ENCODE assay signal across 1 cellular context in the genomic region with DNA sequence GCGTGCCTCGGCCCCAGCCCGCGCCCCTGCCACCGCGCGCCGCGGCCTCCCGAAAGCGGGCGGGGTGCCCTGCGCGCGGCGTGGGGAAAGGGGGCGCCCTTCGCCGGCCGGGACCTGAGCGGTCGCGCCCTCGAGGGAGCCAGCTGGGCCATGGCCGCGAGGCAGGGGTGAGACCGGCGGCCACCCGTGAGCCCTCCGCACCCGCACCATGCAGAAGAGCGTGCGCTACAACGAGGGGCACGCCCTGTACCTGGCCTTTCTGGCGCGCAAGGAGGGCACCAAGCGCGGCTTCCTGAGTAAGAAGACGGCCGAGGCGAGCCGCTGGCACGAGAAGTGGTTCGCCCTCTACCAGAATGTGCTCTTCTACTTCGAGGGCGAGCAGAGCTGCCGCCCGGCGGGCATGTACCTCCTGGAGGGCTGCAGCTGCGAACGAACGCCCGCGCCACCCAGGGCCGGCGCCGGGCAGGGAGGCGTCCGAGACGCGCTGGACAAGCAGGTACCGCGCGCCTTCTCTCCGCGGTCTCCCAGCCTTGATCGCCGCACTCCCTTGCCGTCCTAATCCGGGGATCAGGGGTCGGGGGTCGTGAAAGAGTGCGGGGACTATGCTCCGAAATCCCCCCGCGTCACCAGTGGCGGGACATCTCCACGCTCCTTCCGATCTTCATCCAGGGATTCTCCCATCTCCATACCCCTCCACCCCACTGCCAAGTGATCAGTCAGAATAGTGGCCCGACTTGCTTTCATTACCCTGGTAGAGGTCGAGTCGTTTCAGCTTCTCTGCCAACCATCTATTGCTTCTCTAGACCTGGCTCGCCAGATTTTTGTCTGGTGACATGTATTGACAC.
TF ChIP-seq lines count a peak whose summit lies in the region.

No MANE protein-coding gene starts in this region.

TF ChIP-seq in HepG2, 621 proteins besides CTCF, POLR2A, EP300 and RAD21 (continued from another document and continues in another):
- TF ChIP-seq, protein P1, sequence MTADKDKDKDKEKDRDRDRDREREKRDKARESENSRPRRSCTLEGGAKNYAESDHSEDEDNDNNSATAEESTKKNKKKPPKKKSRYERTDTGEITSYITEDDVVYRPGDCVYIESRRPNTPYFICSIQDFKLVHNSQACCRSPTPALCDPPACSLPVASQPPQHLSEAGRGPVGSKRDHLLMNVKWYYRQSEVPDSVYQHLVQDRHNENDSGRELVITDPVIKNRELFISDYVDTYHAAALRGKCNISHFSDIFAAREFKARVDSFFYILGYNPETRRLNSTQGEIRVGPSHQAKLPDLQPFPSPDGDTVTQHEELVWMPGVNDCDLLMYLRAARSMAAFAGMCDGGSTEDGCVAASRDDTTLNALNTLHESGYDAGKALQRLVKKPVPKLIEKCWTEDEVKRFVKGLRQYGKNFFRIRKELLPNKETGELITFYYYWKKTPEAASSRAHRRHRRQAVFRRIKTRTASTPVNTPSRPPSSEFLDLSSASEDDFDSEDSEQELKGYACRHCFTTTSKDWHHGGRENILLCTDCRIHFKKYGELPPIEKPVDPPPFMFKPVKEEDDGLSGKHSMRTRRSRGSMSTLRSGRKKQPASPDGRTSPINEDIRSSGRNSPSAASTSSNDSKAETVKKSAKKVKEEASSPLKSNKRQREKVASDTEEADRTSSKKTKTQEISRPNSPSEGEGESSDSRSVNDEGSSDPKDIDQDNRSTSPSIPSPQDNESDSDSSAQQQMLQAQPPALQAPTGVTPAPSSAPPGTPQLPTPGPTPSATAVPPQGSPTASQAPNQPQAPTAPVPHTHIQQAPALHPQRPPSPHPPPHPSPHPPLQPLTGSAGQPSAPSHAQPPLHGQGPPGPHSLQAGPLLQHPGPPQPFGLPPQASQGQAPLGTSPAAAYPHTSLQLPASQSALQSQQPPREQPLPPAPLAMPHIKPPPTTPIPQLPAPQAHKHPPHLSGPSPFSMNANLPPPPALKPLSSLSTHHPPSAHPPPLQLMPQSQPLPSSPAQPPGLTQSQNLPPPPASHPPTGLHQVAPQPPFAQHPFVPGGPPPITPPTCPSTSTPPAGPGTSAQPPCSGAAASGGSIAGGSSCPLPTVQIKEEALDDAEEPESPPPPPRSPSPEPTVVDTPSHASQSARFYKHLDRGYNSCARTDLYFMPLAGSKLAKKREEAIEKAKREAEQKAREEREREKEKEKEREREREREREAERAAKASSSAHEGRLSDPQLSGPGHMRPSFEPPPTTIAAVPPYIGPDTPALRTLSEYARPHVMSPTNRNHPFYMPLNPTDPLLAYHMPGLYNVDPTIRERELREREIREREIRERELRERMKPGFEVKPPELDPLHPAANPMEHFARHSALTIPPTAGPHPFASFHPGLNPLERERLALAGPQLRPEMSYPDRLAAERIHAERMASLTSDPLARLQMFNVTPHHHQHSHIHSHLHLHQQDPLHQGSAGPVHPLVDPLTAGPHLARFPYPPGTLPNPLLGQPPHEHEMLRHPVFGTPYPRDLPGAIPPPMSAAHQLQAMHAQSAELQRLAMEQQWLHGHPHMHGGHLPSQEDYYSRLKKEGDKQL (CRISPR knock-in tag; IDR thresholded peaks at IDR 0.05; ENCODE audit: low read depth) = no peak
- no peak for TF ChIP-seq NFYC (CRISPR knock-in tag; IDR thresholded peaks at IDR 0.05)
- no peak; the same call in 1 of the 2 replicates for TF ChIP-seq KMT2B (CRISPR knock-in tag; IDR thresholded peaks at IDR 0.05)
- TF ChIP-seq, protein P2, sequence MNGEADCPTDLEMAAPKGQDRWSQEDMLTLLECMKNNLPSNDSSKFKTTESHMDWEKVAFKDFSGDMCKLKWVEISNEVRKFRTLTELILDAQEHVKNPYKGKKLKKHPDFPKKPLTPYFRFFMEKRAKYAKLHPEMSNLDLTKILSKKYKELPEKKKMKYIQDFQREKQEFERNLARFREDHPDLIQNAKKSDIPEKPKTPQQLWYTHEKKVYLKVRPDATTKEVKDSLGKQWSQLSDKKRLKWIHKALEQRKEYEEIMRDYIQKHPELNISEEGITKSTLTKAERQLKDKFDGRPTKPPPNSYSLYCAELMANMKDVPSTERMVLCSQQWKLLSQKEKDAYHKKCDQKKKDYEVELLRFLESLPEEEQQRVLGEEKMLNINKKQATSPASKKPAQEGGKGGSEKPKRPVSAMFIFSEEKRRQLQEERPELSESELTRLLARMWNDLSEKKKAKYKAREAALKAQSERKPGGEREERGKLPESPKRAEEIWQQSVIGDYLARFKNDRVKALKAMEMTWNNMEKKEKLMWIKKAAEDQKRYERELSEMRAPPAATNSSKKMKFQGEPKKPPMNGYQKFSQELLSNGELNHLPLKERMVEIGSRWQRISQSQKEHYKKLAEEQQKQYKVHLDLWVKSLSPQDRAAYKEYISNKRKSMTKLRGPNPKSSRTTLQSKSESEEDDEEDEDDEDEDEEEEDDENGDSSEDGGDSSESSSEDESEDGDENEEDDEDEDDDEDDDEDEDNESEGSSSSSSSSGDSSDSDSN (CRISPR knock-in tag; IDR thresholded peaks at IDR 0.05) = peak; percentile 93
- TF ChIP-seq POLR2AphosphoS5 (IDR thresholded peaks at IDR 0.05; ENCODE audit: low read depth, low read length) = 0 out of 2 replicates have a peak, but pooled peaks have one; percentile 5
- TF ChIP-seq RXRA (CRISPR knock-in tag; IDR thresholded peaks at IDR 0.05) = peak; percentile 53; the same call in 1 of the 2 replicates
- TF ChIP-seq ZSCAN12 (CRISPR knock-in tag; IDR thresholded peaks at IDR 0.05) = 0 out of 2 replicates have a peak, but pooled peaks have one; percentile 40
- TF ChIP-seq MEF2D (CRISPR knock-in tag; IDR thresholded peaks at IDR 0.05) = no peak
- TF ChIP-seq SAP130 (CRISPR knock-in tag; IDR thresholded peaks at IDR 0.05; ENCODE audit: low read depth) = peak; percentile 64
- TF ChIP-seq, protein P3, sequence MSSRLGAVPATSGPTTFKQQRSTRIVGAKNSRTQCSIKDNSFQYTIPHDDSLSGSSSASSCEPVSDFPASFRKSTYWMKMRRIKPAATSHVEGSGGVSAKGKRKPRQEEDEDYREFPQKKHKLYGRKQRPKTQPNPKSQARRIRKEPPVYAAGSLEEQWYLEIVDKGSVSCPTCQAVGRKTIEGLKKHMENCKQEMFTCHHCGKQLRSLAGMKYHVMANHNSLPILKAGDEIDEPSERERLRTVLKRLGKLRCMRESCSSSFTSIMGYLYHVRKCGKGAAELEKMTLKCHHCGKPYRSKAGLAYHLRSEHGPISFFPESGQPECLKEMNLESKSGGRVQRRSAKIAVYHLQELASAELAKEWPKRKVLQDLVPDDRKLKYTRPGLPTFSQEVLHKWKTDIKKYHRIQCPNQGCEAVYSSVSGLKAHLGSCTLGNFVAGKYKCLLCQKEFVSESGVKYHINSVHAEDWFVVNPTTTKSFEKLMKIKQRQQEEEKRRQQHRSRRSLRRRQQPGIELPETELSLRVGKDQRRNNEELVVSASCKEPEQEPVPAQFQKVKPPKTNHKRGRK (CRISPR knock-in tag; IDR thresholded peaks at IDR 0.05) = no peak
- TF ChIP-seq WIZ (CRISPR knock-in tag; IDR thresholded peaks at IDR 0.05) = no peak
- peak; percentile 85 for TF ChIP-seq ZFX (CRISPR knock-in tag; IDR thresholded peaks at IDR 0.05; ENCODE audit: low read depth)
- TF ChIP-seq, protein P4, sequence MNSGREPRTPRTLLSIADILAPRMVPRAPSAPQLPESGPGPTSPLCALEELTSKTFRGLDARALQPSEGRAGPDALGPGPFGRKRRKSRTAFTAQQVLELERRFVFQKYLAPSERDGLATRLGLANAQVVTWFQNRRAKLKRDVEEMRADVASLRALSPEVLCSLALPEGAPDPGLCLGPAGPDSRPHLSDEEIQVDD (CRISPR knock-in tag; IDR thresholded peaks at IDR 0.05; ENCODE audit: borderline replicate concordance) = no peak
- no peak for TF ChIP-seq U2AF2 (IDR thresholded peaks at IDR 0.05; ENCODE audit: low read depth, low read length)
- TF ChIP-seq, protein P5, sequence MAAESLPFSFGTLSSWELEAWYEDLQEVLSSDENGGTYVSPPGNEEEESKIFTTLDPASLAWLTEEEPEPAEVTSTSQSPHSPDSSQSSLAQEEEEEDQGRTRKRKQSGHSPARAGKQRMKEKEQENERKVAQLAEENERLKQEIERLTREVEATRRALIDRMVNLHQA (CRISPR knock-in tag; IDR thresholded peaks at IDR 0.05) = no peak
- TF ChIP-seq RAD51 (IDR thresholded peaks at IDR 0.05; ENCODE audit: borderline replicate concordance) = no peak
- TF ChIP-seq HIVEP1 (CRISPR knock-in tag; IDR thresholded peaks at IDR 0.05) = peak; percentile 32; the same call in 1 of the 2 replicates
- TF ChIP-seq ZNF292 (CRISPR knock-in tag; IDR thresholded peaks at IDR 0.05; ENCODE audit: borderline replicate concordance, low read depth) = peak; percentile 70
- TF ChIP-seq, protein P6, sequence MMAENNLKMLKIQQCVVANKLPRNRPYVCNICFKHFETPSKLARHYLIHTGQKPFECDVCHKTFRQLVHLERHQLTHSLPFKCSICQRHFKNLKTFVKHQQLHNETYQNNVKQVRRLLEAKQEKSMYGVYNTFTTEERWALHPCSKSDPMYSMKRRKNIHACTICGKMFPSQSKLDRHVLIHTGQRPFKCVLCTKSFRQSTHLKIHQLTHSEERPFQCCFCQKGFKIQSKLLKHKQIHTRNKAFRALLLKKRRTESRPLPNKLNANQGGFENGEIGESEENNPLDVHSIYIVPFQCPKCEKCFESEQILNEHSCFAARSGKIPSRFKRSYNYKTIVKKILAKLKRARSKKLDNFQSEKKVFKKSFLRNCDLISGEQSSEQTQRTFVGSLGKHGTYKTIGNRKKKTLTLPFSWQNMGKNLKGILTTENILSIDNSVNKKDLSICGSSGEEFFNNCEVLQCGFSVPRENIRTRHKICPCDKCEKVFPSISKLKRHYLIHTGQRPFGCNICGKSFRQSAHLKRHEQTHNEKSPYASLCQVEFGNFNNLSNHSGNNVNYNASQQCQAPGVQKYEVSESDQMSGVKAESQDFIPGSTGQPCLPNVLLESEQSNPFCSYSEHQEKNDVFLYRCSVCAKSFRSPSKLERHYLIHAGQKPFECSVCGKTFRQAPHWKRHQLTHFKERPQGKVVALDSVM (CRISPR knock-in tag; IDR thresholded peaks at IDR 0.05) = peak; percentile 52; the same call in 1 of the 2 replicates
- TF ChIP-seq, protein P7, sequence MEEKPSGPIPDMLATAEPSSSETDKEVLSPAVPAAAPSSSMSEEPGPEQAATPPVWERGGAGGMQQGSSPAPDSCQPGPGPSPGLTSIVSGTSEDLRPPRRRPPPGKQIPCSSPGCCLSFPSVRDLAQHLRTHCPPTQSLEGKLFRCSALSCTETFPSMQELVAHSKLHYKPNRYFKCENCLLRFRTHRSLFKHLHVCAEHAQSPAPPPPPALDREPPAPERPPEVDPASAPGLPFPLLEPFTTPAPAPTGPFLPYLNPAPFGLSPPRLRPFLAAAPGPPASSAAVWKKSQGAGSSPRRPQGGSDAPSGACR (CRISPR knock-in tag; IDR thresholded peaks at IDR 0.05) = 0 out of 2 replicates have a peak, but pooled peaks have one; percentile 61
- TF ChIP-seq, protein P8, sequence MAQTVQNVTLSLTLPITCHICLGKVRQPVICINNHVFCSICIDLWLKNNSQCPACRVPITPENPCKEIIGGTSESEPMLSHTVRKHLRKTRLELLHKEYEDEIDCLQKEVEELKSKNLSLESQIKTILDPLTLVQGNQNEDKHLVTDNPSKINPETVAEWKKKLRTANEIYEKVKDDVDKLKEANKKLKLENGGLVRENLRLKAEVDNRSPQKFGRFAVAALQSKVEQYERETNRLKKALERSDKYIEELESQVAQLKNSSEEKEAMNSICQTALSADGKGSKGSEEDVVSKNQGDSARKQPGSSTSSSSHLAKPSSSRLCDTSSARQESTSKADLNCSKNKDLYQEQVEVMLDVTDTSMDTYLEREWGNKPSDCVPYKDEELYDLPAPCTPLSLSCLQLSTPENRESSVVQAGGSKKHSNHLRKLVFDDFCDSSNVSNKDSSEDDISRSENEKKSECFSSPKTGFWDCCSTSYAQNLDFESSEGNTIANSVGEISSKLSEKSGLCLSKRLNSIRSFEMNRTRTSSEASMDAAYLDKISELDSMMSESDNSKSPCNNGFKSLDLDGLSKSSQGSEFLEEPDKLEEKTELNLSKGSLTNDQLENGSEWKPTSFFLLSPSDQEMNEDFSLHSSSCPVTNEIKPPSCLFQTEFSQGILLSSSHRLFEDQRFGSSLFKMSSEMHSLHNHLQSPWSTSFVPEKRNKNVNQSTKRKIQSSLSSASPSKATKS (CRISPR knock-in tag; IDR thresholded peaks at IDR 0.05) = no peak
- peak; percentile 98 for TF ChIP-seq ZNF777 (CRISPR knock-in tag; IDR thresholded peaks at IDR 0.05)
- 0 out of 2 replicates have a peak, but pooled peaks have one; percentile 21 for TF ChIP-seq DMAP1 (CRISPR knock-in tag; IDR thresholded peaks at IDR 0.05)
- TF ChIP-seq FOXM1 (CRISPR knock-in tag; IDR thresholded peaks at IDR 0.05) = no peak
- TF ChIP-seq, protein P9, sequence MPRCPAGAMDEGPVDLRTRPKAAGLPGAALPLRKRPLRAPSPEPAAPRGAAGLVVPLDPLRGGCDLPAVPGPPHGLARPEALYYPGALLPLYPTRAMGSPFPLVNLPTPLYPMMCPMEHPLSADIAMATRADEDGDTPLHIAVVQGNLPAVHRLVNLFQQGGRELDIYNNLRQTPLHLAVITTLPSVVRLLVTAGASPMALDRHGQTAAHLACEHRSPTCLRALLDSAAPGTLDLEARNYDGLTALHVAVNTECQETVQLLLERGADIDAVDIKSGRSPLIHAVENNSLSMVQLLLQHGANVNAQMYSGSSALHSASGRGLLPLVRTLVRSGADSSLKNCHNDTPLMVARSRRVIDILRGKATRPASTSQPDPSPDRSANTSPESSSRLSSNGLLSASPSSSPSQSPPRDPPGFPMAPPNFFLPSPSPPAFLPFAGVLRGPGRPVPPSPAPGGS (CRISPR knock-in tag; IDR thresholded peaks at IDR 0.05) = peak; percentile 88
- peak; percentile 27; the same call in 1 of the 2 replicates for TF ChIP-seq THAP11 (CRISPR knock-in tag; IDR thresholded peaks at IDR 0.05)
- TF ChIP-seq PHF8 (CRISPR knock-in tag; IDR thresholded peaks at IDR 0.05) = peak; percentile 64; the same call in 1 of the 2 replicates
- TF ChIP-seq DR1 (CRISPR knock-in tag; IDR thresholded peaks at IDR 0.05) = no peak; the same call in 1 of the 2 replicates
- TF ChIP-seq ELF1 (CRISPR knock-in tag; IDR thresholded peaks at IDR 0.05) = no peak
- 0 out of 2 replicates have a peak, but pooled peaks have one; percentile 63 for TF ChIP-seq SRY (CRISPR knock-in tag; IDR thresholded peaks at IDR 0.05)
- no peak for TF ChIP-seq ZNF766 (CRISPR knock-in tag; IDR thresholded peaks at IDR 0.05; ENCODE audit: borderline replicate concordance)
- TF ChIP-seq, protein P10, sequence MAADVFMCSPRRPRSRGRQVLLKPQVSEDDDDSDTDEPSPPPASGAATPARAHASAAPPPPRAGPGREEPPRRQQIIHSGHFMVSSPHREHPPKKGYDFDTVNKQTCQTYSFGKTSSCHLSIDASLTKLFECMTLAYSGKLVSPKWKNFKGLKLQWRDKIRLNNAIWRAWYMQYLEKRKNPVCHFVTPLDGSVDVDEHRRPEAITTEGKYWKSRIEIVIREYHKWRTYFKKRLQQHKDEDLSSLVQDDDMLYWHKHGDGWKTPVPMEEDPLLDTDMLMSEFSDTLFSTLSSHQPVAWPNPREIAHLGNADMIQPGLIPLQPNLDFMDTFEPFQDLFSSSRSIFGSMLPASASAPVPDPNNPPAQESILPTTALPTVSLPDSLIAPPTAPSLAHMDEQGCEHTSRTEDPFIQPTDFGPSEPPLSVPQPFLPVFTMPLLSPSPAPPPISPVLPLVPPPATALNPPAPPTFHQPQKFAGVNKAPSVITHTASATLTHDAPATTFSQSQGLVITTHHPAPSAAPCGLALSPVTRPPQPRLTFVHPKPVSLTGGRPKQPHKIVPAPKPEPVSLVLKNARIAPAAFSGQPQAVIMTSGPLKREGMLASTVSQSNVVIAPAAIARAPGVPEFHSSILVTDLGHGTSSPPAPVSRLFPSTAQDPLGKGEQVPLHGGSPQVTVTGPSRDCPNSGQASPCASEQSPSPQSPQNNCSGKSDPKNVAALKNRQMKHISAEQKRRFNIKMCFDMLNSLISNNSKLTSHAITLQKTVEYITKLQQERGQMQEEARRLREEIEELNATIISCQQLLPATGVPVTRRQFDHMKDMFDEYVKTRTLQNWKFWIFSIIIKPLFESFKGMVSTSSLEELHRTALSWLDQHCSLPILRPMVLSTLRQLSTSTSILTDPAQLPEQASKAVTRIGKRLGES (CRISPR knock-in tag; IDR thresholded peaks at IDR 0.05; ENCODE audit: borderline replicate concordance) = 0 out of 2 replicates have a peak, but pooled peaks have one; percentile 33
- TF ChIP-seq FOXC1 (CRISPR knock-in tag; IDR thresholded peaks at IDR 0.05; ENCODE audit: borderline replicate concordance) = 0 out of 2 replicates have a peak, but pooled peaks have one; percentile 39
- TF ChIP-seq ZNF30 (CRISPR knock-in tag; IDR thresholded peaks at IDR 0.05) = no peak
